Comparison of ENCODE assay signal across 1 cellular context in the genomic region with DNA sequence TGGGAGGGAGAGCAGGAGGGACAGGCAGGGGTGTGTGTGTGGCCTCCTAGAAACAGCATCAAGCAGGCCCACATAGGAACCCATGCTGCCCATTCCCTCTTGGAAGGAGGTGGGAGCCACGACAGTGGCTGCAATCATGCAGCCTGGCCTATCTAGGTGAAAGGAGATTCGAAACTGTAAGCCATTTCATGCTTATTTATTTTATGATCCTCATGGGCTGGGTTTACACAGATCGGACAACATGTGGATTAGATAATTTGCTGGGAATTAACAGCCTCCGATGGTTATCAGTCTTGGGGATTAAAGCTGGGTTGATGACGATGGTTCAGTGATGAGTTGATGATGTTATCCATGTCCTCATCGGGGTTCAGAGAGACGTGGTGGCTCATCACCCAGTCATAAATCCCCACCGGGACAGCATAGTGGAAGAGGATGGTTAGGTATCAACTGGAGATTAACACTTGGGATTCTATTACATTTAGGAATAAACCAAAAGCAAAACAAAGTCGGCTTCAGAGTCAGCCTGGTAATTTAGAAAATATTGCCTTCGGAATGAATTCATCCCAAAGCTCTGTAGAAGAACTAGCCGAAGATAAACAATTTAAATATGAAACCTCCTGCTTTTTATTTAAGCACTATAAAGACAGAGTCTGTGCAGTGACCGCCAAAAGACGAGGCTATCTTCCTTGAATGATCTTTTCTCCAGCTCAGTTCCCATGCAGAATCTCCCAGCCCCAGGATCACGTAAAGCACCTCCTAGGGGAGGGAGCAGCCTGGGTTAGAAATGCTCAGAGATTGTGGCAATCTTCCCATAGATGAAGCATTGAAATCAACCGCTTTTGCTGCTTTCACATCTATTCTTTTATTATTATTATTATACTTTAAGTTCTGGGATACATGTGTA.
TF ChIP-seq lines count a peak whose summit lies in the region.

No MANE protein-coding gene starts in this region.

TF ChIP-seq in GM23338, 12 proteins besides CTCF, POLR2A, EP300 and RAD21:
- TF ChIP-seq, protein P1, sequence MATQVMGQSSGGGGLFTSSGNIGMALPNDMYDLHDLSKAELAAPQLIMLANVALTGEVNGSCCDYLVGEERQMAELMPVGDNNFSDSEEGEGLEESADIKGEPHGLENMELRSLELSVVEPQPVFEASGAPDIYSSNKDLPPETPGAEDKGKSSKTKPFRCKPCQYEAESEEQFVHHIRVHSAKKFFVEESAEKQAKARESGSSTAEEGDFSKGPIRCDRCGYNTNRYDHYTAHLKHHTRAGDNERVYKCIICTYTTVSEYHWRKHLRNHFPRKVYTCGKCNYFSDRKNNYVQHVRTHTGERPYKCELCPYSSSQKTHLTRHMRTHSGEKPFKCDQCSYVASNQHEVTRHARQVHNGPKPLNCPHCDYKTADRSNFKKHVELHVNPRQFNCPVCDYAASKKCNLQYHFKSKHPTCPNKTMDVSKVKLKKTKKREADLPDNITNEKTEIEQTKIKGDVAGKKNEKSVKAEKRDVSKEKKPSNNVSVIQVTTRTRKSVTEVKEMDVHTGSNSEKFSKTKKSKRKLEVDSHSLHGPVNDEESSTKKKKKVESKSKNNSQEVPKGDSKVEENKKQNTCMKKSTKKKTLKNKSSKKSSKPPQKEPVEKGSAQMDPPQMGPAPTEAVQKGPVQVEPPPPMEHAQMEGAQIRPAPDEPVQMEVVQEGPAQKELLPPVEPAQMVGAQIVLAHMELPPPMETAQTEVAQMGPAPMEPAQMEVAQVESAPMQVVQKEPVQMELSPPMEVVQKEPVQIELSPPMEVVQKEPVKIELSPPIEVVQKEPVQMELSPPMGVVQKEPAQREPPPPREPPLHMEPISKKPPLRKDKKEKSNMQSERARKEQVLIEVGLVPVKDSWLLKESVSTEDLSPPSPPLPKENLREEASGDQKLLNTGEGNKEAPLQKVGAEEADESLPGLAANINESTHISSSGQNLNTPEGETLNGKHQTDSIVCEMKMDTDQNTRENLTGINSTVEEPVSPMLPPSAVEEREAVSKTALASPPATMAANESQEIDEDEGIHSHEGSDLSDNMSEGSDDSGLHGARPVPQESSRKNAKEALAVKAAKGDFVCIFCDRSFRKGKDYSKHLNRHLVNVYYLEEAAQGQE (IDR thresholded peaks at IDR 0.05; ENCODE audit: unreplicated experiment), result no peak
- TF ChIP-seq EZH2 (IDR thresholded peaks at IDR 0.05; ENCODE audit: low read depth, unreplicated experiment) (no peak), EZH2phosphoT487 (IDR thresholded peaks at IDR 0.05; ENCODE audit: unreplicated experiment) (no peak), STAT1 (IDR thresholded peaks at IDR 0.05; ENCODE audit: unreplicated experiment) (no peak), JUNB (IDR thresholded peaks at IDR 0.05; ENCODE audit: unreplicated experiment) (no peak), NANOG (IDR thresholded peaks at IDR 0.05; ENCODE audit: borderline replicate concordance) (no peak), ZNF114 (CRISPR knock-in tag; IDR thresholded peaks at IDR 0.05) (no peak), POLR2AphosphoS5 (IDR thresholded peaks at IDR 0.05; ENCODE audit: low read depth) (no peak), ZNF331 (CRISPR knock-in tag; IDR thresholded peaks at IDR 0.05; ENCODE audit: low read depth) (no peak), CREB1 (CRISPR knock-in tag; IDR thresholded peaks at IDR 0.05; ENCODE audit: low read depth) (no peak)
- TF ChIP-seq, protein P2, sequence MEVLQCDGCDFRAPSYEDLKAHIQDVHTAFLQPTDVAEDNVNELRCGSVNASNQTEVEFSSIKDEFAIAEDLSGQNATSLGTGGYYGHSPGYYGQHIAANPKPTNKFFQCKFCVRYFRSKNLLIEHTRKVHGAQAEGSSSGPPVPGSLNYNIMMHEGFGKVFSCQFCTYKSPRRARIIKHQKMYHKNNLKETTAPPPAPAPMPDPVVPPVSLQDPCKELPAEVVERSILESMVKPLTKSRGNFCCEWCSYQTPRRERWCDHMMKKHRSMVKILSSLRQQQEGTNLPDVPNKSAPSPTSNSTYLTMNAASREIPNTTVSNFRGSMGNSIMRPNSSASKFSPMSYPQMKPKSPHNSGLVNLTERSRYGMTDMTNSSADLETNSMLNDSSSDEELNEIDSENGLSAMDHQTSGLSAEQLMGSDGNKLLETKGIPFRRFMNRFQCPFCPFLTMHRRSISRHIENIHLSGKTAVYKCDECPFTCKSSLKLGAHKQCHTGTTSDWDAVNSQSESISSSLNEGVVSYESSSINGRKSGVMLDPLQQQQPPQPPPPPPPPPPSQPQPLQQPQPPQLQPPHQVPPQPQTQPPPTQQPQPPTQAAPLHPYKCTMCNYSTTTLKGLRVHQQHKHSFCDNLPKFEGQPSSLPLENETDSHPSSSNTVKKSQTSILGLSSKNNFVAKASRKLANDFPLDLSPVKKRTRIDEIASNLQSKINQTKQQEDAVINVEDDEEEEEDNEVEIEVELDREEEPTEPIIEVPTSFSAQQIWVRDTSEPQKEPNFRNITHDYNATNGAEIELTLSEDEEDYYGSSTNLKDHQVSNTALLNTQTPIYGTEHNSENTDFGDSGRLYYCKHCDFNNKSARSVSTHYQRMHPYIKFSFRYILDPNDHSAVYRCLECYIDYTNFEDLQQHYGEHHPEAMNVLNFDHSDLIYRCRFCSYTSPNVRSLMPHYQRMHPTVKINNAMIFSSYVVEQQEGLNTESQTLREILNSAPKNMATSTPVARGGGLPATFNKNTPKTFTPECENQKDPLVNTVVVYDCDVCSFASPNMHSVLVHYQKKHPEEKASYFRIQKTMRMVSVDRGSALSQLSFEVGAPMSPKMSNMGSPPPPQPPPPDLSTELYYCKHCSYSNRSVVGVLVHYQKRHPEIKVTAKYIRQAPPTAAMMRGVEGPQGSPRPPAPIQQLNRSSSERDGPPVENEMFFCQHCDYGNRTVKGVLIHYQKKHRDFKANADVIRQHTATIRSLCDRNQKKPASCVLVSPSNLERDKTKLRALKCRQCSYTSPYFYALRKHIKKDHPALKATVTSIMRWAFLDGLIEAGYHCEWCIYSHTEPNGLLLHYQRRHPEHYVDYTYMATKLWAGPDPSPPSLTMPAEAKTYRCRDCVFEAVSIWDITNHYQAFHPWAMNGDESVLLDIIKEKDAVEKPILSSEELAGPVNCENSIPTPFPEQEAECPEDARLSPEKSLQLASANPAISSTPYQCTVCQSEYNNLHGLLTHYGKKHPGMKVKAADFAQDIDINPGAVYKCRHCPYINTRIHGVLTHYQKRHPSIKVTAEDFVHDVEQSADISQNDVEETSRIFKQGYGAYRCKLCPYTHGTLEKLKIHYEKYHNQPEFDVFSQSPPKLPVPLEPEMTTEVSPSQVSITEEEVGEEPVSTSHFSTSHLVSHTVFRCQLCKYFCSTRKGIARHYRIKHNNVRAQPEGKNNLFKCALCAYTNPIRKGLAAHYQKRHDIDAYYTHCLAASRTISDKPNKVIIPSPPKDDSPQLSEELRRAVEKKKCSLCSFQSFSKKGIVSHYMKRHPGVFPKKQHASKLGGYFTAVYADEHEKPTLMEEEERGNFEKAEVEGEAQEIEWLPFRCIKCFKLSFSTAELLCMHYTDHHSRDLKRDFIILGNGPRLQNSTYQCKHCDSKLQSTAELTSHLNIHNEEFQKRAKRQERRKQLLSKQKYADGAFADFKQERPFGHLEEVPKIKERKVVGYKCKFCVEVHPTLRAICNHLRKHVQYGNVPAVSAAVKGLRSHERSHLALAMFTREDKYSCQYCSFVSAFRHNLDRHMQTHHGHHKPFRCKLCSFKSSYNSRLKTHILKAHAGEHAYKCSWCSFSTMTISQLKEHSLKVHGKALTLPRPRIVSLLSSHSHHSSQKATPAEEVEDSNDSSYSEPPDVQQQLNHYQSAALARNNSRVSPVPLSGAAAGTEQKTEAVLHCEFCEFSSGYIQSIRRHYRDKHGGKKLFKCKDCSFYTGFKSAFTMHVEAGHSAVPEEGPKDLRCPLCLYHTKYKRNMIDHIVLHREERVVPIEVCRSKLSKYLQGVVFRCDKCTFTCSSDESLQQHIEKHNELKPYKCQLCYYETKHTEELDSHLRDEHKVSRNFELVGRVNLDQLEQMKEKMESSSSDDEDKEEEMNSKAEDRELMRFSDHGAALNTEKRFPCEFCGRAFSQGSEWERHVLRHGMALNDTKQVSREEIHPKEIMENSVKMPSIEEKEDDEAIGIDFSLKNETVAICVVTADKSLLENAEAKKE (CRISPR knock-in tag; IDR thresholded peaks at IDR 0.05), result no peak
- TF ChIP-seq, protein P3, sequence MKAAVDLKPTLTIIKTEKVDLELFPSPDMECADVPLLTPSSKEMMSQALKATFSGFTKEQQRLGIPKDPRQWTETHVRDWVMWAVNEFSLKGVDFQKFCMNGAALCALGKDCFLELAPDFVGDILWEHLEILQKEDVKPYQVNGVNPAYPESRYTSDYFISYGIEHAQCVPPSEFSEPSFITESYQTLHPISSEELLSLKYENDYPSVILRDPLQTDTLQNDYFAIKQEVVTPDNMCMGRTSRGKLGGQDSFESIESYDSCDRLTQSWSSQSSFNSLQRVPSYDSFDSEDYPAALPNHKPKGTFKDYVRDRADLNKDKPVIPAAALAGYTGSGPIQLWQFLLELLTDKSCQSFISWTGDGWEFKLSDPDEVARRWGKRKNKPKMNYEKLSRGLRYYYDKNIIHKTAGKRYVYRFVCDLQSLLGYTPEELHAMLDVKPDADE (IDR thresholded peaks at IDR 0.05), result no peak
